ENCODE assay signal across 9 cellular contexts in the genomic region with DNA sequence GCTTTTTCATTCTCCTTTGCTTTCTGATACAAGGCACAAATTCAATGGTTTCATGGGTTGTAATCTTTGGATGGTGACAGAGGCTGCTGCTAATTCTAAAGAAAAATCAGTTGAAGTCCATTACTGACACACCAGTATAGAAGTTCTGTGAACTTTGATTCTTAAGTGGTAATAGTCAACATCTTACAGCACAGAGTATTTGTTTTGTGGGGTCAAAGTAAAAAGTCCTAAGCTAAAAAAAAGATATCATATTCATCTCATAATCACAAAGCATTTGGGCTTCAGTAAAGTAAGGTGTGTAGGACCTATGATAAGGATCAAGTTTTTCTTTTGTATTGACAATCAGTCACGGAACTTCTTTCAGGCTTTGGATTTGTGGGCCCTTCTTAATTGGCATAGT. TPM values are rescaled to one million over a fixed set of nuclear protein-coding genes. Genes with fewer than 3 reads are reported as not detected.
DNase-seq lines count a peak whose midpoint lies in the region; ATAC-seq, FAIRE-seq and TF ChIP-seq lines count a peak whose summit lies in the region.
"Had no signal": no experiment of that assay in that cellular context is flagged by ENCODE, and none has a peak within 500 bp of the region (broad histone marks: within the 10 kb centered on the region; RNA-seq: fewer than 3 reads in every experiment).

No MANE protein-coding gene starts in this region.

- peak overlapping the region; percentile 97 to 99 (median 98) for H3K27ac Mint-ChIP-seq in CD8-positive, alpha-beta memory T cell

- CTCF ChIA-PET in CD8-positive, alpha-beta memory T cell (lab: Charles Lee) = interaction anchor here (1.3 to 2.4 kb wide), 5 partner anchors 8 to 472 kb away, joined by 3 to 11 read pairs (median 5); partner anchors contain the start of gene ATP2C1
- CTCF ChIA-PET in OCI-LY7 (lab: Charles Lee; ENCODE audit: unreplicated experiment) = no interaction called here
- CTCF ChIA-PET in endothelial cell of umbilical vein (lab: Charles Lee) = interaction anchor here (1.4 kb wide), 1 partner anchor 11 kb away, joined by 7 read pairs; no protein-coding TSS in a partner anchor
- CTCF ChIA-PET in HEK293T (lab: Yijun Ruan, JAX) = no interaction called here

- H3K36me3 ChIP-seq in CD8-positive, alpha-beta memory T cell (ENCODE audit: insufficient read depth, low read length) = peaks cover 5% of the 10 kb centered on the region
- H3K36me3 ChIP-seq in OCI-LY7 (ENCODE audit: insufficient read depth, low read length) = peaks cover 45% of the 10 kb centered on the region
- H3K36me3 ChIP-seq in endothelial cell of umbilical vein (ENCODE audit: control insufficient read depth in 2 of 2, extremely low read depth in 1 of 2, insufficient read depth in 2 of 2, low read length in 2 of 2) = no peaks in the 10 kb centered on the region
- H3K36me3 ChIP-seq in psoas muscle (ENCODE audit: insufficient read depth in 1 of 2, low read depth in 1 of 2) = peaks cover 0 to 30% of the 10 kb centered on the region in 2 donors

- ATAC-seq in psoas muscle (no peak), GM19395 (IDR thresholded peaks at IDR 0.05; ENCODE audit: unreplicated experiment) (no peak)

- H3K9me1 ChIP-seq in endothelial cell of umbilical vein (replicated peaks; ENCODE audit: control insufficient read depth, extremely low read depth, insufficient read depth, low read length) = no peaks in the 10 kb centered on the region

- H3K9ac ChIP-seq in endothelial cell of umbilical vein (replicated peaks; ENCODE audit: extremely low read depth, insufficient read depth, low read length) = no peak overlapping the region

- H3K27me3 Mint-ChIP-seq in CD8-positive, alpha-beta memory T cell = no peaks in the 10 kb centered on the region

- no peaks in the 10 kb centered on the region for H3K9me2 ChIP-seq in OCI-LY7 (ENCODE audit: insufficient read depth, low read length)

- no peak for TF ChIP-seq POLR2A in endothelial cell of umbilical vein (IDR thresholded peaks at IDR 0.05; ENCODE audit: low read depth, low read length)

- peak overlapping the region; percentile 92 to 96 (median 94) for H3K4me3 Mint-ChIP-seq in CD8-positive, alpha-beta memory T cell

- intact Hi-C loops in OCI-LY7 (cut with micrococcal nuclease; ENCODE audit: unreplicated experiment) = loop anchor here (5.0 kb wide), 3 partner anchors 278 to 1002 kb away; partner anchors contain the start of genes MRPL3 and PIK3R4
- intact Hi-C loops in endothelial cell of umbilical vein (cut with micrococcal nuclease) = loop anchor here (10.0 kb wide), 1 partner anchor 281 kb away; the partner anchor contains the start of gene PIK3R4
- intact Hi-C loops in psoas muscle (cut with DNase I) = loop anchor here in 1 of 2 donors (5.0 kb wide), 1 partner anchor 477 kb away; the partner anchor contains the start of gene MRPL3

- POLR2A ChIA-PET in CD8-positive, alpha-beta memory T cell (lab: Charles Lee) = interaction anchor here (1.3 kb wide), 1 partner anchor 1392 kb away, joined by 3 read pairs; the partner anchor contains the start of gene DNAJC13
- POLR2A ChIA-PET in OCI-LY7 (lab: Charles Lee) (interaction anchor here (0.6 to 3.5 kb wide), 9 partner anchors 10 to 1119 kb away, joined by 3 to 16 read pairs (median 5); partner anchors contain the start of genes ATP2C1 and NUDT16), endothelial cell of umbilical vein (lab: Charles Lee) (no interaction called here), HEK293T (lab: Yijun Ruan, JAX) (interaction anchor here (0.9 to 1.7 kb wide), 6 partner anchors 17 to 456 kb away, joined by 3 to 9 read pairs (median 4); partner anchors contain the start of genes ATP2C1, NUDT16 and PIK3R4)

- no peaks in the 10 kb centered on the region for H3K9me3 ChIP-seq in CD8-positive, alpha-beta memory T cell (ENCODE audit: low read length)
- no peaks in the 10 kb centered on the region for H3K9me3 ChIP-seq in OCI-LY7 (ENCODE audit: low read length)
- no peaks in the 10 kb centered on the region for H3K9me3 ChIP-seq in endothelial cell of umbilical vein (replicated peaks; ENCODE audit: control insufficient read depth, insufficient read depth, low read length)
- no peaks in the 10 kb centered on the region for H3K9me3 ChIP-seq in psoas muscle

- peak overlapping the region; percentile 81; the same call in 1 of the 2 replicates for H2AFZ ChIP-seq in OCI-LY7 (ENCODE audit: low read length)
- H2AFZ ChIP-seq in endothelial cell of umbilical vein (ENCODE audit: low read depth, low read length) = no peak overlapping the region

- TF ChIP-seq CTCF in OCI-LY7 (conservative IDR thresholded peaks at IDR 0.05; ENCODE audit: low read length) (no peak), endothelial cell of umbilical vein (IDR thresholded peaks at IDR 0.05; ENCODE audit: extremely low read depth in 1 of 2, insufficient read depth in 1 of 2, low read depth in 1 of 2, low read length in 2 of 2) (no peak), psoas muscle (IDR thresholded peaks at IDR 0.05) (no peak)

- H3K4me3 ChIP-seq in CD8-positive, alpha-beta memory T cell (ENCODE audit: low read length) = peak overlapping the region; percentile 93
- H3K4me3 ChIP-seq in OCI-LY7 (ENCODE audit: low read depth, low read length, poor library complexity, severe bottlenecking) (peak overlapping the region; percentile 75), endothelial cell of umbilical vein (replicated peaks in 1 of 3; ENCODE audit: insufficient read depth in 1 of 3, low read depth in 1 of 3, low read length in 3 of 3) (peak overlapping the region in 1 of 3 experiments; percentile 72), psoas muscle (peak overlapping the region; percentile 77)

- H3K79me2 ChIP-seq in OCI-LY7 (ENCODE audit: insufficient read depth, low read depth, low read length) (peaks cover 9% of the 10 kb centered on the region; the same call in 1 of the 2 replicates), endothelial cell of umbilical vein (ENCODE audit: control insufficient read depth, insufficient read depth, low read length) (no peaks in the 10 kb centered on the region)

- no peaks in the 10 kb centered on the region for H3K27me3 ChIP-seq in CD8-positive, alpha-beta memory T cell (ENCODE audit: insufficient read depth, low read length, poor library complexity, severe bottlenecking)
- no peaks in the 10 kb centered on the region for H3K27me3 ChIP-seq in endothelial cell of umbilical vein (ENCODE audit: control insufficient read depth in 2 of 2, insufficient read depth in 2 of 2, low read length in 2 of 2)
- no peaks in the 10 kb centered on the region for H3K27me3 ChIP-seq in psoas muscle (ENCODE audit: insufficient read depth in 3 of 3, low read length in 2 of 3)

- no peak for FAIRE-seq in endothelial cell of umbilical vein (lab: Jason Lieb, UNC)

- dilution Hi-C loops in endothelial cell of umbilical vein (cut with MboI; ENCODE audit: extremely low pct_ligation_motif_present, low sequenced_read_pairs) = no loop called here

- in situ Hi-C loops in KBM-7 (cut with MboI; ENCODE audit: low pct_unique_long_range_greater_than_20kb, low sequenced_read_pairs) = loop anchor here (25.0 kb wide), 1 partner anchor 987 kb away; no protein-coding TSS in a partner anchor

- peaks cover 64 to 69% (median 68%) of the 10 kb centered on the region in 3 donors for H3K4me1 Mint-ChIP-seq in CD8-positive, alpha-beta memory T cell

- H3K4me1 ChIP-seq in CD8-positive, alpha-beta memory T cell (ENCODE audit: insufficient read depth, low read length) = peaks cover 58% of the 10 kb centered on the region
- H3K4me1 ChIP-seq in OCI-LY7 (ENCODE audit: insufficient read depth, low read length, poor library complexity, severe bottlenecking) (peaks cover 24% of the 10 kb centered on the region), endothelial cell of umbilical vein (ENCODE audit: control insufficient read depth, extremely low read depth, insufficient read depth, low read length) (peaks cover 15% of the 10 kb centered on the region), psoas muscle (peaks cover 13% of the 10 kb centered on the region)

- H3K36me3 Mint-ChIP-seq in CD8-positive, alpha-beta memory T cell = peaks cover 10 to 49% (median 19%) of the 10 kb centered on the region in 3 donors

- H4K20me1 ChIP-seq in OCI-LY7 (ENCODE audit: insufficient read depth, low read length) (no peaks in the 10 kb centered on the region), endothelial cell of umbilical vein (replicated peaks; ENCODE audit: control insufficient read depth, extremely low read depth, insufficient read depth, low read length) (no peaks in the 10 kb centered on the region)

- WGBS in psoas muscle, 3 donors = 86 to 96% (median 94%) methylated on average over 1 of the region's 1 CpG

- H3K27ac ChIP-seq in CD8-positive, alpha-beta memory T cell (ENCODE audit: low read depth, low read length) = no peak overlapping the region
- H3K27ac ChIP-seq in OCI-LY7 (ENCODE audit: low read depth, low read length, poor library complexity, severe bottlenecking) (no peak overlapping the region), endothelial cell of umbilical vein (ENCODE audit: insufficient read depth, low read depth, low read length) (no peak overlapping the region), psoas muscle (no peak overlapping the region)

- DNase-seq in CD8-positive, alpha-beta memory T cell = no peak
- DNase-seq in OCI-LY7 (ENCODE audit: low spot score) (no peak), endothelial cell of umbilical vein (ENCODE audit: low read depth, low spot score) (no peak), psoas muscle (no peak), OCI-M1 (lab: John Stamatoyannopoulos, UW) (no peak), KBM-7 (no peak), HEK293T (ENCODE audit: extremely low spot score) (no peak)
- DNase-seq: activated naive CD4-positive, alpha-beta T cell treated with Interleukin-2 at 50 U/mL for 16 hours had no signal

- BruUV-seq in OCI-LY7 (replicated peaks; lab: Mats Ljungman, UMichigan) = no TSS peak
- no TSS peak for BruUV-seq in endothelial cell of umbilical vein (replicated peaks; lab: Mats Ljungman, UMichigan)

- peak overlapping the region; percentile 97 for H3K4me2 ChIP-seq in OCI-LY7 (ENCODE audit: low read length)
- H3K4me2 ChIP-seq in endothelial cell of umbilical vein (ENCODE audit: insufficient read depth, low read length) = peak overlapping the region; percentile 90

- no peaks in the 10 kb centered on the region for H3K9me3 Mint-ChIP-seq in CD8-positive, alpha-beta memory T cell

RNA-seq across cellular contexts. Expression of gene ASTE1, which starts 1.1 kb away (rescaled TPM):
- total RNA-seq in CD8-positive, alpha-beta memory T cell = 10 to 100 TPM; 11.9 to 13.7 TPM
- polyA plus RNA-seq in CD8-positive, alpha-beta memory T cell = 24.0 TPM
- 8.2 and 14.2 TPM in 2 replicates for total RNA-seq in OCI-LY7 (2014; rRNA removed; shearing (Covaris generic))
- total RNA-seq in OCI-LY7 (2022) (11.0 and 11.7 TPM in 2 replicates), endothelial cell of umbilical vein (5.8 and 6.7 TPM in 2 replicates), psoas muscle (1 to 10 TPM; 1.7 to 2.5 (median 2.3) TPM)
- polyA plus RNA-seq in endothelial cell of umbilical vein (4.1 and 4.4 TPM in 2 replicates), psoas muscle (1 to 10 TPM; 1.8 to 3.2 (median 2.7) TPM)
- 3.9 and 4.2 TPM in 2 replicates for polyA plus RNA-seq in endothelial cell of umbilical vein (2011; cell fraction: cytosol; rRNA removed)
- polyA plus RNA-seq in endothelial cell of umbilical vein (2011; cell fraction: nucleus; rRNA removed) = 5.6 and 6.4 TPM in 2 replicates
- polyA plus RNA-seq in endothelial cell of umbilical vein (2012) = 3.6 and 5.3 TPM in 2 replicates
- 8.0 and 15.7 TPM in 2 replicates for polyA minus RNA-seq in endothelial cell of umbilical vein
- 3.0 TPM for polyA minus RNA-seq in endothelial cell of umbilical vein (2011; cell fraction: cytosol; rRNA and poly(A)+ RNA removed)
- polyA minus RNA-seq in endothelial cell of umbilical vein (2011; cell fraction: nucleus; rRNA and poly(A)+ RNA removed) = 14.7 and 15.0 TPM in 2 replicates

RNA-seq across cellular contexts. Expression of gene NEK11, which starts 1.2 kb away (rescaled TPM):
- 1 to 10 TPM; 2.4 to 2.8 TPM for total RNA-seq in CD8-positive, alpha-beta memory T cell
- 1.4 TPM for polyA plus RNA-seq in CD8-positive, alpha-beta memory T cell
- 0.15 and 0.47 TPM in 2 replicates for total RNA-seq in OCI-LY7 (2014; rRNA removed; shearing (Covaris generic))
- total RNA-seq in OCI-LY7 (2022) (1.2 and 1.5 TPM in 2 replicates), endothelial cell of umbilical vein (3.1 and 4.3 TPM in 2 replicates), psoas muscle (1 to 10 TPM; 1.6 to 2.9 (median 2.2) TPM)
- polyA plus RNA-seq in endothelial cell of umbilical vein (0.92 and 1.7 TPM in 2 replicates), psoas muscle (1 to 10 TPM; 1.5 to 7.2 (median 2.1) TPM)
- 1.6 and 1.7 TPM in 2 replicates for polyA plus RNA-seq in endothelial cell of umbilical vein (2011; cell fraction: cytosol; rRNA removed)
- polyA plus RNA-seq in endothelial cell of umbilical vein (2011; cell fraction: nucleus; rRNA removed) = 3.3 and 3.8 TPM in 2 replicates
- 1.4 TPM in 2 replicates for polyA plus RNA-seq in endothelial cell of umbilical vein (2012)
- 2.0 and 5.5 TPM in 2 replicates for polyA minus RNA-seq in endothelial cell of umbilical vein
- polyA minus RNA-seq in endothelial cell of umbilical vein (2011; cell fraction: cytosol; rRNA and poly(A)+ RNA removed) = 1.6 TPM
- polyA minus RNA-seq in endothelial cell of umbilical vein (2011; cell fraction: nucleus; rRNA and poly(A)+ RNA removed) = 8.4 and 9.9 TPM in 2 replicates

Comparison
In these comparisons a context has a peak if more than half of its experiments do, and no peak if none do; other contexts are left out.
1. CTCF ChIA-PET loops: an anchor here in CD8-positive, alpha-beta memory T cell (1.3 to 2.4 kb wide) and endothelial cell of umbilical vein (1.4 kb wide); none called in OCI-LY7 and HEK293T.